In the genomic region with DNA sequence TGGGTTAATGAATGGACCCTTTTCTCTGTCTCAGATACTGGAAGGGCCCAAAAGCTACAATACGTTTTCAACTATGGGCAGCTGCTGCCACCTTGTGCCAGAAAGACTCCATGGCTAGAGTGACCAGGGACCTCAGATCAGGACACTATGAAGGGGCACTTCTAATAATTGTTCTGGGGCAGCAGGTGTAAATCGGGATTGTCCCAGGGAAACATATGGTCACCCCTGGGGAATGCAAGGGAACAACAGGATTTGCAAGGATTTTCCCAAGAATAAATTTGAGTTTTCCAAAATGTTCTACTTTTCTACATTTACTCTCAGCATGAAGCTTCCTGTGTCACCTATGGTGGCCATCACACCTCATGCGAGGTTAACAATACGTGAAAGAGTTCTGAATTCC, we compare ENCODE assay signal across 9 cellular contexts. TPM values are rescaled to one million over a fixed set of nuclear protein-coding genes. Genes with fewer than 3 reads are reported as not detected.
DNase-seq lines count a peak whose midpoint lies in the region; ATAC-seq and FAIRE-seq lines count a peak whose summit lies in the region.
"Had no signal": no experiment of that assay in that cellular context is flagged by ENCODE, and none has a peak within 500 bp of the region (broad histone marks: within the 10 kb centered on the region; RNA-seq: fewer than 3 reads in every experiment).

No MANE protein-coding gene starts in this region.

- H3K9me3 Mint-ChIP-seq in activated naive CD8-positive, alpha-beta T cell treated with anti-CD3 and anti-CD28 coated beads, Interleukin-2, amount 50 U/mL, for 24 hours: no peaks in the 10 kb centered on the region

- H3K27me3 ChIP-seq in small intestine (ENCODE audit: control insufficient read depth in 2 of 2, insufficient read depth in 2 of 2, low read length in 2 of 2): no peaks in the 10 kb centered on the region

- peak; percentile 52 for DNase-seq in activated gamma-delta T cell treated with Interleukin-2 at 50 U/mL for 16 hours
- DNase-seq in activated gamma-delta T cell (lab: John Stamatoyannopoulos, UW): no peak
- DNase-seq in MV-4-11 (lab: John Stamatoyannopoulos, UW): peak; percentile 41
- DNase-seq in T follicular helper cell (ENCODE audit: low read depth): peak; percentile 45
- DNase-seq in activated naive CD8-positive, alpha-beta T cell treated with anti-CD3 and anti-CD28 coated beads, Interleukin-2, amount 50 U/mL, for 24 hours: peak; percentile 62
- peak; percentile 50 for DNase-seq in left ventricle myocardium superior
- DNase-seq in small intestine: peak; percentile 69

- H3K9me3 ChIP-seq in small intestine (ENCODE audit: control insufficient read depth, low read depth): no peaks in the 10 kb centered on the region

- no peaks in the 10 kb centered on the region for H3K36me3 ChIP-seq in small intestine (ENCODE audit: control insufficient read depth in 2 of 2, insufficient read depth in 2 of 2, low read length in 2 of 2)

- H3K4me1 ChIP-seq in small intestine (ENCODE audit: control insufficient read depth in 2 of 2, insufficient read depth in 1 of 2, low read depth in 1 of 2, low read length in 1 of 2): no peaks in the 10 kb centered on the region

- intact Hi-C loops in left ventricle myocardium superior (cut with micrococcal nuclease): no loop called here

- H3K36me3 Mint-ChIP-seq in activated naive CD8-positive, alpha-beta T cell treated with anti-CD3 and anti-CD28 coated beads, Interleukin-2, amount 50 U/mL, for 24 hours (ENCODE audit: low read depth): no peaks in the 10 kb centered on the region

- 26 to 30% (median 27%) methylated on average over 4 of the region's 4 CpGs for WGBS in small intestine, 3 donors

- peaks cover 3% of the 10 kb centered on the region for H3K4me1 Mint-ChIP-seq in activated naive CD8-positive, alpha-beta T cell treated with anti-CD3 and anti-CD28 coated beads, Interleukin-2, amount 50 U/mL, for 24 hours

- no peaks in the 10 kb centered on the region for H3K27me3 Mint-ChIP-seq in activated naive CD8-positive, alpha-beta T cell treated with anti-CD3 and anti-CD28 coated beads, Interleukin-2, amount 50 U/mL, for 24 hours

- no peak overlapping the region for H3K27ac ChIP-seq in small intestine (ENCODE audit: low read depth in 1 of 2, low read length in 1 of 2)

- no peak overlapping the region for H3K27ac Mint-ChIP-seq in activated naive CD8-positive, alpha-beta T cell treated with anti-CD3 and anti-CD28 coated beads, Interleukin-2, amount 50 U/mL, for 24 hours

- peak; percentile 59 for ATAC-seq in activated naive CD8-positive, alpha-beta T cell treated with anti-CD3 and anti-CD28 coated beads, Interleukin-2, amount 50 U/mL, for 24 hours
- ATAC-seq in left ventricle myocardium superior: peak; percentile 81
- ATAC-seq in GM18858 (IDR thresholded peaks at IDR 0.05; ENCODE audit: unreplicated experiment): no peak

- no peak overlapping the region for H3K4me3 Mint-ChIP-seq in activated naive CD8-positive, alpha-beta T cell treated with anti-CD3 and anti-CD28 coated beads, Interleukin-2, amount 50 U/mL, for 24 hours

- H3K4me3 ChIP-seq in small intestine (ENCODE audit: low read depth in 1 of 2, low read length in 2 of 2): no peak overlapping the region

- no peak for FAIRE-seq in small intestine (lab: Jason Lieb, UNC)
- FAIRE-seq: G401.6 had no signal

RNA-seq across cellular contexts. Expression of a gene that starts 12.0 kb away (rescaled TPM):
- total RNA-seq in left ventricle myocardium superior: not detected
- polyA plus RNA-seq in small intestine: 1 to 10 TPM in 1 of 3 donors, under 1 TPM in 2; 0.54 to 4.5 (median 0.67) TPM

RNA-seq across cellular contexts. Expression of a gene that starts 36.0 kb away (rescaled TPM):
- not detected for total RNA-seq in left ventricle myocardium superior
- polyA plus RNA-seq in small intestine: 1,000 to 10,000 TPM in 1 of 3 donors, 100 to 1,000 TPM in 2; 381 to 3,013 (median 616) TPM

RNA-seq across cellular contexts. Expression of a gene that starts 50.3 kb away (rescaled TPM):
- 2.0 TPM for total RNA-seq in left ventricle myocardium superior
- polyA plus RNA-seq in small intestine: 10 to 100 TPM in 2 of 3 donors, 1 to 10 TPM in 1; 9.8 to 29.7 (median 18.9) TPM
